In genomic region chr2:238287702-238288649, GRCh38 we compare ENCODE assay signal across 1 cellular context.
TF ChIP-seq lines count a peak whose summit lies in the region.

PER2 (minus strand) TSS chr2:238288610; CDS start chr2:238277936, 10,674 bp downstream.

TF ChIP-seq in K562, 482 proteins besides CTCF, POLR2A, EP300 and RAD21 (continued from another document and continues in another):
- TF ChIP-seq ZNF407 (IDR thresholded peaks at IDR 0.05; ENCODE audit: low read depth): no peak
- TF ChIP-seq DLX4 (CRISPR knock-in tag; IDR thresholded peaks at IDR 0.05): no peak
- no peak for TF ChIP-seq CBFB (CRISPR knock-in tag; IDR thresholded peaks at IDR 0.05)
- TF ChIP-seq SREBF1 (IDR thresholded peaks at IDR 0.05; ENCODE audit: borderline replicate concordance, low read depth, low read length): no peak
- no peak for TF ChIP-seq ZFP1 (CRISPR knock-in tag; IDR thresholded peaks at IDR 0.05)
- no peak for TF ChIP-seq HOXB6 (CRISPR knock-in tag; IDR thresholded peaks at IDR 0.05; ENCODE audit: borderline replicate concordance)
- TF ChIP-seq HEY1 (CRISPR knock-in tag; IDR thresholded peaks at IDR 0.05; ENCODE audit: borderline replicate concordance): no peak
- no peak for TF ChIP-seq BMI1 (IDR thresholded peaks at IDR 0.05; ENCODE audit: low read length)
- peak; percentile 47; the same call in 1 of the 2 replicates for TF ChIP-seq SMAD4 (CRISPR knock-in tag; conservative IDR thresholded peaks at IDR 0.05)
- TF ChIP-seq CC2D1A (IDR thresholded peaks at IDR 0.05): no peak
- no peak for TF ChIP-seq PYGO2 (tag; IDR thresholded peaks at IDR 0.05)
- no peak for TF ChIP-seq ZNF76 (CRISPR knock-in tag; IDR thresholded peaks at IDR 0.05; ENCODE audit: borderline replicate concordance)
- TF ChIP-seq DIDO1 (tag; IDR thresholded peaks at IDR 0.05; ENCODE audit: low read depth): no peak
- peak; percentile 18 for TF ChIP-seq KDM5B (IDR thresholded peaks at IDR 0.05; ENCODE audit: insufficient replicate concordance, low read depth, low read length)
- TF ChIP-seq NKRF (IDR thresholded peaks at IDR 0.05; ENCODE audit: borderline replicate concordance): no peak
- TF ChIP-seq CREB3 (tag; conservative IDR thresholded peaks at IDR 0.05; ENCODE audit: low read depth): no peak
- TF ChIP-seq ADNP (tag; IDR thresholded peaks at IDR 0.05): no peak
- TF ChIP-seq RBM39 (optimal IDR thresholded peaks at IDR 0.05; ENCODE audit: low read depth, low read length): no peak
- peak; percentile 63 for TF ChIP-seq SAP30 (IDR thresholded peaks at IDR 0.05; ENCODE audit: borderline replicate concordance, insufficient read depth, low read depth, low read length, poor library complexity, severe bottlenecking)
- peak; percentile 24 for TF ChIP-seq PCBP1 (IDR thresholded peaks at IDR 0.05; ENCODE audit: low read depth, low read length, poor library complexity, severe bottlenecking)
- TF ChIP-seq ZNF311 (CRISPR knock-in tag; IDR thresholded peaks at IDR 0.05): no peak
- no peak for TF ChIP-seq ZNF143 (CRISPR knock-in tag; IDR thresholded peaks at IDR 0.05)
- TF ChIP-seq ZNF707 (CRISPR knock-in tag; conservative IDR thresholded peaks at IDR 0.05): no peak
- TF ChIP-seq ZNF551 (CRISPR knock-in tag; IDR thresholded peaks at IDR 0.05): no peak
- no peak for TF ChIP-seq ZNF175 (CRISPR knock-in tag; IDR thresholded peaks at IDR 0.05; ENCODE audit: low read depth)
- TF ChIP-seq RBM25 (IDR thresholded peaks at IDR 0.05; ENCODE audit: low read depth, low read length, severe bottlenecking): no peak
- no peak for TF ChIP-seq MITF (IDR thresholded peaks at IDR 0.05)
- no peak for TF ChIP-seq ETS1 (conservative IDR thresholded peaks at IDR 0.05; ENCODE audit: control insufficient read depth, low read depth, low read length)
- TF ChIP-seq HCFC1 (IDR thresholded peaks at IDR 0.05; ENCODE audit: low read depth, low read length): no peak
- TF ChIP-seq VEZF1 (CRISPR knock-in tag; IDR thresholded peaks at IDR 0.05): no peak
- no peak for TF ChIP-seq PTRF (tag; IDR thresholded peaks at IDR 0.05)
- TF ChIP-seq KLF16 (IDR thresholded peaks at IDR 0.05): no peak
- no peak for TF ChIP-seq TRIM25 (IDR thresholded peaks at IDR 0.05; ENCODE audit: borderline replicate concordance)
- no peak for TF ChIP-seq RUNX1 (IDR thresholded peaks at IDR 0.05; ENCODE audit: low read depth)
- TF ChIP-seq ZBTB33 (CRISPR knock-in tag; IDR thresholded peaks at IDR 0.05): no peak
- no peak for TF ChIP-seq SP1 (CRISPR knock-in tag; IDR thresholded peaks at IDR 0.05)
- no peak for TF ChIP-seq TEAD2 (tag; IDR thresholded peaks at IDR 0.05)
- no peak for TF ChIP-seq PHF8 (IDR thresholded peaks at IDR 0.05; ENCODE audit: borderline replicate concordance, low read length)
- TF ChIP-seq HMGXB4 (CRISPR knock-in tag; IDR thresholded peaks at IDR 0.05): no peak
